8 cellular contexts compared by ENCODE assay signal in genomic region chr9:136372561-136373299, GRCh38. TPM values are rescaled to one million over a fixed set of nuclear protein-coding genes. Genes with fewer than 3 reads are reported as not detected.
DNase-seq lines count a peak whose midpoint lies in the region; ATAC-seq and TF ChIP-seq lines count a peak whose summit lies in the region.

No MANE protein-coding gene starts in this region.

- H3K36me3 Mint-ChIP-seq in brain, result no peaks in the 10 kb centered on the region
- peaks cover 2% of the 10 kb centered on the region for H3K36me3 Mint-ChIP-seq in activated naive CD4-positive, alpha-beta T cell treated with anti-CD3 and anti-CD28 coated beads for 36 hours (ENCODE audit: low read depth)

- H3K27me3 ChIP-seq in left lung (no peaks in the 10 kb centered on the region), suprapubic skin (no peaks in the 10 kb centered on the region), MM.1S (replicated peaks; ENCODE audit: insufficient read depth, low read length) (peaks cover 35% of the 10 kb centered on the region)

- H2AFZ ChIP-seq in MM.1S (ENCODE audit: low read length), result no peak overlapping the region

- H3K4me3 ChIP-seq in left lung (peak overlapping the region; percentile 21 to 50), suprapubic skin (peak overlapping the region; percentile 29), MM.1S (ENCODE audit: low read length) (no peak overlapping the region)

- H3F3A ChIP-seq in MM.1S (ENCODE audit: insufficient read depth, low read length), result no peaks in the 10 kb centered on the region

- H3K4me1 ChIP-seq in left lung, result peaks cover 11 to 23% of the 10 kb centered on the region in 2 donors
- peaks cover 21% of the 10 kb centered on the region for H3K4me1 ChIP-seq in suprapubic skin
- no peaks in the 10 kb centered on the region for H3K4me1 ChIP-seq in MM.1S (ENCODE audit: low read length)

- 38% methylated on average over 11 of the region's 21 CpGs for WGBS in suprapubic skin

- peaks cover 9% of the 10 kb centered on the region for H3K4me1 Mint-ChIP-seq in brain
- no peaks in the 10 kb centered on the region for H3K4me1 Mint-ChIP-seq in activated naive CD4-positive, alpha-beta T cell treated with anti-CD3 and anti-CD28 coated beads for 36 hours (ENCODE audit: low read depth)

- no peaks in the 10 kb centered on the region for H3K27me3 Mint-ChIP-seq in brain
- no peaks in the 10 kb centered on the region for H3K27me3 Mint-ChIP-seq in activated naive CD4-positive, alpha-beta T cell treated with anti-CD3 and anti-CD28 coated beads for 36 hours (ENCODE audit: low read depth)

- ATAC-seq in left lung (peak; percentile 83), GM19023 (IDR thresholded peaks at IDR 0.05; ENCODE audit: unreplicated experiment) (no peak)

- CTCF ChIA-PET in activated naive CD4-positive, alpha-beta T cell treated with anti-CD3 and anti-CD28 coated beads for 36 hours (lab: Charles Lee), result interaction anchor here (0.7 kb wide), 1 partner anchor 18 kb away, joined by 4 read pairs; no protein-coding TSS in a partner anchor

- peak overlapping the region in 1 of 5 experiments; percentile 11 for H3K4me3 Mint-ChIP-seq in brain
- H3K4me3 Mint-ChIP-seq in activated naive CD4-positive, alpha-beta T cell treated with anti-CD3 and anti-CD28 coated beads for 36 hours, result no peak overlapping the region

- H3K9me3 Mint-ChIP-seq in brain, result no peaks in the 10 kb centered on the region
- H3K9me3 Mint-ChIP-seq in activated naive CD4-positive, alpha-beta T cell treated with anti-CD3 and anti-CD28 coated beads for 36 hours, result no peaks in the 10 kb centered on the region

- DNase-seq in ELR (ENCODE audit: low read depth), result peak; percentile 76
- peak; percentile 60 for DNase-seq in NCI-H1694 (lab: John Stamatoyannopoulos, UW)
- peak; percentile 86 to 93 for DNase-seq in left lung
- no peak for DNase-seq in suprapubic skin (ENCODE audit: low spot score in 2 of 2)
- DNase-seq in activated naive CD4-positive, alpha-beta T cell treated with anti-CD3 and anti-CD28 coated beads for 36 hours, result no peak
- DNase-seq in MM.1S, result no peak

- no peaks in the 10 kb centered on the region for H3K79me2 ChIP-seq in MM.1S (ENCODE audit: low read length)

- peak overlapping the region in 4 of 5 experiments; percentile 60 to 90 (median 76) for H3K27ac Mint-ChIP-seq in brain
- H3K27ac Mint-ChIP-seq in activated naive CD4-positive, alpha-beta T cell treated with anti-CD3 and anti-CD28 coated beads for 36 hours, result no peak overlapping the region

- H3K9me3 ChIP-seq in left lung (no peaks in the 10 kb centered on the region), suprapubic skin (no peaks in the 10 kb centered on the region), MM.1S (replicated peaks; ENCODE audit: insufficient read depth, low read length) (no peaks in the 10 kb centered on the region)

- H3K27ac ChIP-seq in left lung (peak overlapping the region; percentile 39 to 82), suprapubic skin (no peak overlapping the region), MM.1S (ENCODE audit: low read length) (no peak overlapping the region)

- TF ChIP-seq CTCF in brain (conservative IDR thresholded peaks at IDR 0.05), result no peak
- no peak for TF ChIP-seq CTCF in left lung (IDR thresholded peaks at IDR 0.05)
- TF ChIP-seq CTCF in suprapubic skin (IDR thresholded peaks at IDR 0.05), result no peak
- no peak for TF ChIP-seq CTCF in MM.1S (IDR thresholded peaks at IDR 0.05; ENCODE audit: low read length)

- TF ChIP-seq EP300 in suprapubic skin (IDR thresholded peaks at IDR 0.05), result no peak

- no peaks in the 10 kb centered on the region for H3K9me2 ChIP-seq in MM.1S (replicated peaks; ENCODE audit: insufficient read depth, low read length)

- H4K20me1 ChIP-seq in MM.1S (ENCODE audit: insufficient read depth, low read length), result no peaks in the 10 kb centered on the region

- H3K36me3 ChIP-seq in left lung (peaks cover 0 to 40% of the 10 kb centered on the region in 2 donors), suprapubic skin (peaks cover under 1% of the 10 kb centered on the region), MM.1S (replicated peaks; ENCODE audit: insufficient read depth, low read length) (no peaks in the 10 kb centered on the region)

- H3K9ac ChIP-seq in MM.1S (ENCODE audit: low read length), result no peak overlapping the region

- intact Hi-C loops in left lung (cut with DNase I), result no loop called here
- intact Hi-C loops in activated naive CD4-positive, alpha-beta T cell treated with anti-CD3 and anti-CD28 coated beads for 36 hours (cut with micrococcal nuclease), result no loop called here

- H3K4me2 ChIP-seq in MM.1S (ENCODE audit: low read depth, low read length), result no peak overlapping the region

- TF ChIP-seq POLR2A in suprapubic skin (IDR thresholded peaks at IDR 0.05), result no peak

RNA-seq across cellular contexts. Expression of gene CARD9, which starts 0.7 kb away (rescaled TPM):
- polyA plus RNA-seq in brain (ENCODE audit: insufficient read depth, low read depth, low replicate concordance), result 0.58 TPM
- total RNA-seq in left lung (10 to 100 TPM in 1 of 2 donors, 1 to 10 TPM in 1; 6.6 to 11.1 TPM), suprapubic skin (1 to 10 TPM; 2.3 to 7.4 (median 3.3) TPM)
- total RNA-seq in activated naive CD4-positive, alpha-beta T cell treated with anti-CD3 and anti-CD28 coated beads for 36 hours, result under 1 TPM; 0.12 to 0.22 TPM

RNA-seq across cellular contexts. Expression of gene DNLZ, which starts 9.2 kb away (rescaled TPM):
- 33.5 TPM for polyA plus RNA-seq in brain (ENCODE audit: insufficient read depth, low read depth, low replicate concordance)
- total RNA-seq in left lung (10 to 100 TPM; 12.0 to 17.5 TPM), suprapubic skin (10 to 100 TPM; 11.3 to 46.4 (median 37.9) TPM)
- total RNA-seq in activated naive CD4-positive, alpha-beta T cell treated with anti-CD3 and anti-CD28 coated beads for 36 hours, result 10 to 100 TPM in 1 of 2 experiments, 1 to 10 TPM in 1; 9.9 to 12.0 TPM

RNA-seq across cellular contexts. Expression of gene SNAPC4, which starts 27.2 kb away (rescaled TPM):
- 9.4 TPM for polyA plus RNA-seq in brain (ENCODE audit: insufficient read depth, low read depth, low replicate concordance)
- total RNA-seq in left lung, result 1 to 10 TPM; 5.8 to 7.6 TPM
- 10 to 100 TPM in 2 of 4 donors, 1 to 10 TPM in 2; 6.1 to 11.1 (median 9.8) TPM for total RNA-seq in suprapubic skin
- 10 to 100 TPM; 12.3 to 14.1 TPM for total RNA-seq in activated naive CD4-positive, alpha-beta T cell treated with anti-CD3 and anti-CD28 coated beads for 36 hours

RNA-seq across cellular contexts. Expression of gene ENTR1, which starts 37.7 kb away (rescaled TPM):
- 27.2 TPM for polyA plus RNA-seq in brain (ENCODE audit: insufficient read depth, low read depth, low replicate concordance)
- total RNA-seq in left lung, result 10 to 100 TPM; 37.8 to 62.5 TPM
- 10 to 100 TPM; 37.4 to 93.0 (median 49.7) TPM for total RNA-seq in suprapubic skin
- 10 to 100 TPM; 85.7 to 91.6 TPM for total RNA-seq in activated naive CD4-positive, alpha-beta T cell treated with anti-CD3 and anti-CD28 coated beads for 36 hours

RNA-seq across cellular contexts. Expression of gene PMPCA, which starts 37.7 kb away (rescaled TPM):
- polyA plus RNA-seq in brain (ENCODE audit: insufficient read depth, low read depth, low replicate concordance), result 59.4 TPM
- total RNA-seq in left lung (10 to 100 TPM; 44.9 to 52.5 TPM), suprapubic skin (10 to 100 TPM; 44.1 to 65.8 (median 63.5) TPM)
- 10 to 100 TPM; 69.2 to 73.7 TPM for total RNA-seq in activated naive CD4-positive, alpha-beta T cell treated with anti-CD3 and anti-CD28 coated beads for 36 hours

Comparison
In these comparisons a context has a peak if more than half of its experiments do, and no peak if none do; other contexts are left out.
1. DNase-seq: peak in ELR (single experiment), NCI-H1694 (single experiment) and left lung (2 of 2); none in suprapubic skin (0 of 2), activated naive CD4-positive, alpha-beta T cell treated with anti-CD3 and anti-CD28 coated beads for 36 hours (single experiment) and MM.1S (single experiment).
2. H3K27ac ChIP-seq: peak in left lung (2 of 2); none in suprapubic skin (single experiment) and MM.1S (single experiment).